In genomic region chr5:61866930-61867329, GRCh38 we compare ENCODE assay signal across 9 cellular contexts.
A peak's percentile ranks its signal among the peaks of the same experiment; 100 is the strongest.
DNase-seq lines count a peak whose midpoint lies in the region; ATAC-seq and TF ChIP-seq lines count a peak whose summit lies in the region.
"Had no signal": no experiment of that assay in that cellular context is flagged by ENCODE, and none has a peak within 500 bp of the region (broad histone marks: within the 10 kb centered on the region; RNA-seq: fewer than 3 reads in every experiment).

No MANE protein-coding gene starts in this region.

- DNase-seq in activated T-cell treated with anti-CD3 and anti-CD28 coated beads, Interleukin-2, amount 50 U/mL, for 72 hours = no peak
- no peak for DNase-seq in activated T-cell treated with anti-CD3 and anti-CD28 coated beads, Interleukin-2, amount 50 U/mL, for 1 hour
- DNase-seq in RWPE1 (ENCODE audit: low spot score) = peak; percentile 90
- no peak for DNase-seq in stimulated activated naive B cell treated with anti-CD40 and anti-IgM and Interleukin-4, amounts not matched to agents 10 μg/mL and 1 μg/mL and 100 μg/mL, for 72 hours
- DNase-seq in activated gamma-delta T cell treated with Interleukin-2 at 50 U/mL for 16 hours = no peak
- no peak for DNase-seq in NCI-H2196 (lab: John Stamatoyannopoulos, UW; ENCODE audit: unreplicated experiment)
- DNase-seq in esophagus squamous epithelium (lab: John Stamatoyannopoulos, UW) = no peak

- no peaks in the 10 kb centered on the region for H3K36me3 ChIP-seq in esophagus squamous epithelium

- intact Hi-C loops in esophagus squamous epithelium (cut with DNase I) = no loop called here

- TF ChIP-seq CTCF in RWPE1 (conservative IDR thresholded peaks at IDR 0.05; ENCODE audit: low read depth) = no peak
- TF ChIP-seq CTCF in esophagus squamous epithelium (IDR thresholded peaks at IDR 0.05) = no peak

- H3K27ac Mint-ChIP-seq in activated T-cell treated with anti-CD3 and anti-CD28 coated beads, Interleukin-2, amount 50 U/mL, for 72 hours = no peak overlapping the region
- no peak overlapping the region for H3K27ac Mint-ChIP-seq in stimulated activated naive B cell treated with anti-CD40 and anti-IgM and Interleukin-4, amounts not matched to agents 10 μg/mL and 1 μg/mL and 100 μg/mL, for 72 hours
- H3K27ac Mint-ChIP-seq: CD4-positive, CD25-positive, alpha-beta regulatory T cell had no signal

- no peaks in the 10 kb centered on the region for H3K4me1 Mint-ChIP-seq in activated T-cell treated with anti-CD3 and anti-CD28 coated beads, Interleukin-2, amount 50 U/mL, for 72 hours (ENCODE audit: low read depth)
- no peaks in the 10 kb centered on the region for H3K4me1 Mint-ChIP-seq in stimulated activated naive B cell treated with anti-CD40 and anti-IgM and Interleukin-4, amounts not matched to agents 10 μg/mL and 1 μg/mL and 100 μg/mL, for 72 hours
- H3K4me1 Mint-ChIP-seq: CD4-positive, CD25-positive, alpha-beta regulatory T cell had no signal

- no peak overlapping the region for H3K4me3 ChIP-seq in esophagus squamous epithelium

- H3K27me3 ChIP-seq in esophagus squamous epithelium = no peaks in the 10 kb centered on the region

- peaks cover 0 to 2% of the 10 kb centered on the region in 2 donors for H3K36me3 Mint-ChIP-seq in activated T-cell treated with anti-CD3 and anti-CD28 coated beads, Interleukin-2, amount 50 U/mL, for 72 hours (ENCODE audit: insufficient read depth in 2 of 2)
- H3K36me3 Mint-ChIP-seq in stimulated activated naive B cell treated with anti-CD40 and anti-IgM and Interleukin-4, amounts not matched to agents 10 μg/mL and 1 μg/mL and 100 μg/mL, for 72 hours = no peaks in the 10 kb centered on the region
- H3K36me3 Mint-ChIP-seq: CD4-positive, CD25-positive, alpha-beta regulatory T cell had no signal

- CTCF ChIA-PET in RWPE1 (lab: Yijun Ruan, JAX) = interaction anchor here (0.5 to 1.3 kb wide), 3 partner anchors 16 to 336 kb away, joined by 3 to 5 read pairs (median 5); no protein-coding TSS in a partner anchor

- H3K27ac ChIP-seq in RWPE1 (no peak overlapping the region), esophagus squamous epithelium (no peak overlapping the region)

- H3K9me3 Mint-ChIP-seq in activated T-cell treated with anti-CD3 and anti-CD28 coated beads, Interleukin-2, amount 50 U/mL, for 72 hours = peaks cover 8 to 9% of the 10 kb centered on the region in 2 donors
- H3K9me3 Mint-ChIP-seq in stimulated activated naive B cell treated with anti-CD40 and anti-IgM and Interleukin-4, amounts not matched to agents 10 μg/mL and 1 μg/mL and 100 μg/mL, for 72 hours = peaks cover 4 to 10% of the 10 kb centered on the region in 2 donors

- ATAC-seq in activated T-cell treated with anti-CD3 and anti-CD28 coated beads, Interleukin-2, amount 50 U/mL, for 72 hours (replicated peaks in 1 of 2) = peak; percentile 43 to 53
- ATAC-seq in HG03103 (IDR thresholded peaks at IDR 0.05; ENCODE audit: low read depth, unreplicated experiment) = peak; percentile 79
- peak; percentile 53 to 57 for ATAC-seq in stimulated activated naive B cell treated with anti-CD40 and anti-IgM and Interleukin-4, amounts not matched to agents 10 μg/mL and 1 μg/mL and 100 μg/mL, for 72 hours (replicated peaks)

- peaks cover 0 to 10% (median 9%) of the 10 kb centered on the region in 3 donors for H3K9me3 ChIP-seq in esophagus squamous epithelium

- TF ChIP-seq POLR2A in esophagus squamous epithelium (IDR thresholded peaks at IDR 0.05) = no peak

- H3K27me3 Mint-ChIP-seq in activated T-cell treated with anti-CD3 and anti-CD28 coated beads, Interleukin-2, amount 50 U/mL, for 72 hours (ENCODE audit: low read depth) = no peaks in the 10 kb centered on the region
- peaks cover 0 to 6% of the 10 kb centered on the region in 2 donors for H3K27me3 Mint-ChIP-seq in stimulated activated naive B cell treated with anti-CD40 and anti-IgM and Interleukin-4, amounts not matched to agents 10 μg/mL and 1 μg/mL and 100 μg/mL, for 72 hours
- H3K27me3 Mint-ChIP-seq: CD4-positive, CD25-positive, alpha-beta regulatory T cell had no signal

- H3K4me3 Mint-ChIP-seq in activated T-cell treated with anti-CD3 and anti-CD28 coated beads, Interleukin-2, amount 50 U/mL, for 72 hours = no peak overlapping the region
- no peak overlapping the region for H3K4me3 Mint-ChIP-seq in stimulated activated naive B cell treated with anti-CD40 and anti-IgM and Interleukin-4, amounts not matched to agents 10 μg/mL and 1 μg/mL and 100 μg/mL, for 72 hours
- H3K4me3 Mint-ChIP-seq: CD4-positive, CD25-positive, alpha-beta regulatory T cell had no signal

- H3K4me1 ChIP-seq in esophagus squamous epithelium = no peaks in the 10 kb centered on the region

- WGBS in esophagus squamous epithelium, 2 donors = 0 to 21% methylated on average over 3 of the region's 3 CpGs

- POLR2A ChIA-PET in RWPE1 (lab: Yijun Ruan, JAX; ENCODE audit: low non-redundant PET) = no interaction called here
